ENCODE assay signal across 27 cellular contexts in the genomic region with DNA sequence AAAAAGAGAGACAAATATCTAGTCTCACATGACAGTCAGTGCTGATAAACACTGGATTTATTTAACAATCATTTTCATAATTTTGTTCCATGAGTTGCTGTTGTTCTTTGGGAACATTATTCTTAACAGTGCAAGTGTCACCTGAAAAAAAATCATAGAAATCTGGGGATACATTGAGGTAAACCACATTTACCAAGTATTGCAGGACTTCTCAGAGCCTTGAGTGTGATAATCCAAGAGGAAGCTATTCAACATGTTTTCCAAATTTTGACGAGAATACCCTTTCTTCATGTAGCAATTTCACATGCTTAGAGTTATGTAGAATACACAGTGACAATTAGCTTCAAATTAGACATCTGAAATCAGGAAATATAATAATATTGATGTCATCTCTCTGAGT.
"Had no signal": no experiment of that assay in that cellular context is flagged by ENCODE, and none has a peak within 500 bp of the region (broad histone marks: within the 10 kb centered on the region; RNA-seq: fewer than 3 reads in every experiment).

No MANE protein-coding gene starts in this region.

- H3K9me3 Mint-ChIP-seq: activated CD4-positive, alpha-beta memory T cell treated with anti-CD3 and anti-CD28 coated beads, Interleukin-2, amount 10 ng/mL, durations not matched to agents 7 days and 5 days; activated CD4-positive, alpha-beta T cell treated with anti-CD3 and anti-CD28 coated beads, Interleukin-2, amount 10 ng/mL, durations not matched to agents 7 days and 5 days; activated naive CD4-positive, alpha-beta T cell treated with anti-CD3 and anti-CD28 coated beads, Interleukin-2, amount 10 ng/mL, durations not matched to agents 7 days and 5 days; activated naive CD4-positive, alpha-beta T cell treated with anti-CD3 and anti-CD28 coated beads, Interleukin-2, amount 50 U/mL, for 72 hours; activated T-cell treated with anti-CD3 and anti-CD28 coated beads, Interleukin-2, amount 50 U/mL, for 24 hours; activated T-cell treated with anti-CD3 and anti-CD28 coated beads, Interleukin-2, amount 50 U/mL, for 72 hours; dendritic cell treated with granulocyte-macrophage colony-stimulating factor and Interleukin-4, amounts not matched to agents 40 ng/mL and 50 ng/mL, for 4 days; effector memory CD8-positive, alpha-beta T cell had no signal

- H3K27ac Mint-ChIP-seq: activated CD4-positive, alpha-beta memory T cell treated with anti-CD3 and anti-CD28 coated beads, Interleukin-2, amount 10 ng/mL, durations not matched to agents 7 days and 5 days; activated CD4-positive, alpha-beta T cell treated with anti-CD3 and anti-CD28 coated beads for 36 hours; activated CD4-positive, alpha-beta T cell treated with anti-CD3 and anti-CD28 coated beads, Interleukin-2, amount 10 ng/mL, durations not matched to agents 7 days and 5 days; activated naive CD4-positive, alpha-beta T cell treated with anti-CD3 and anti-CD28 coated beads, Interleukin-2, amount 10 ng/mL, durations not matched to agents 7 days and 5 days; activated naive CD4-positive, alpha-beta T cell treated with anti-CD3 and anti-CD28 coated beads, Interleukin-2, amount 50 U/mL, for 72 hours; activated naive CD8-positive, alpha-beta T cell treated with anti-CD3 and anti-CD28 coated beads, Interleukin-2, amount 10 ng/mL, durations not matched to agents 7 days and 5 days; activated T-cell treated with anti-CD3 and anti-CD28 coated beads, Interleukin-2, amount 50 U/mL, for 24 hours; activated T-cell treated with anti-CD3 and anti-CD28 coated beads, Interleukin-2, amount 50 U/mL, for 72 hours; dendritic cell treated with granulocyte-macrophage colony-stimulating factor and Interleukin-4, amounts not matched to agents 40 ng/mL and 50 ng/mL, for 4 days; effector memory CD8-positive, alpha-beta T cell had no signal

- ATAC-seq: activated CD4-positive, alpha-beta T cell treated with anti-CD3 and anti-CD28 coated beads for 36 hours; activated naive CD4-positive, alpha-beta T cell treated with anti-CD3 and anti-CD28 coated beads, Interleukin-2, amount 50 U/mL, for 72 hours; activated T-cell treated with anti-CD3 and anti-CD28 coated beads, Interleukin-2, amount 50 U/mL, for 72 hours; effector memory CD8-positive, alpha-beta T cell; gastroesophageal sphincter; heart right ventricle had no signal

- DNase-seq: activated CD4-positive, alpha-beta memory T cell treated with anti-CD3 and anti-CD28 coated beads, Interleukin-2, amount 10 ng/mL, durations not matched to agents 7 days and 5 days; activated CD4-positive, alpha-beta T cell treated with anti-CD3 and anti-CD28 coated beads for 36 hours; activated CD4-positive, alpha-beta T cell treated with anti-CD3 and anti-CD28 coated beads, Interleukin-2, amount 10 ng/mL, durations not matched to agents 7 days and 5 days; activated CD4-positive, alpha-beta T cell treated with anti-CD3 and anti-CD28 coated beads, Interleukin-2, amount 50 U/mL, for 4 hours; activated CD4-positive, CD25-positive, alpha-beta regulatory T cell; activated CD4-positive, CD25-positive, alpha-beta regulatory T cell treated with anti-CD3 and anti-CD28 coated beads, Interleukin-2, amount 50 U/mL, for 72 hours; activated CD8-positive, alpha-beta memory T cell treated with anti-CD3 and anti-CD28 coated beads, Interleukin-2, amount 50 U/mL, for 48 hours; activated gamma-delta T cell; activated naive CD4-positive, alpha-beta T cell; activated naive CD4-positive, alpha-beta T cell treated with anti-CD3 and anti-CD28 coated beads, Interleukin-2, amount 10 ng/mL, durations not matched to agents 7 days and 5 days; activated naive CD8-positive, alpha-beta T cell treated with anti-CD3 and anti-CD28 coated beads, Interleukin-2, amount 10 ng/mL, durations not matched to agents 7 days and 5 days; activated T-cell treated with anti-CD3 and anti-CD28 coated beads for 4 hours; activated T-cell treated with anti-CD3 and anti-CD28 coated beads, Interleukin-2, amount 50 U/mL, for 24 hours; activated T-cell treated with anti-CD3 and anti-CD28 coated beads, Interleukin-2, amount 50 U/mL, for 72 hours; central memory CD4-positive, alpha-beta T cell; cerebellar nuclear complex; effector CD4-positive, alpha-beta T cell; effector memory CD8-positive, alpha-beta T cell; erythroblast; foreskin melanocyte; heart right ventricle; T-helper 2 cell had no signal

- H3K4me1 Mint-ChIP-seq: activated CD4-positive, alpha-beta memory T cell treated with anti-CD3 and anti-CD28 coated beads, Interleukin-2, amount 10 ng/mL, durations not matched to agents 7 days and 5 days; activated CD4-positive, alpha-beta T cell treated with anti-CD3 and anti-CD28 coated beads for 36 hours; activated CD4-positive, alpha-beta T cell treated with anti-CD3 and anti-CD28 coated beads, Interleukin-2, amount 10 ng/mL, durations not matched to agents 7 days and 5 days; activated naive CD4-positive, alpha-beta T cell treated with anti-CD3 and anti-CD28 coated beads, Interleukin-2, amount 10 ng/mL, durations not matched to agents 7 days and 5 days; activated naive CD8-positive, alpha-beta T cell treated with anti-CD3 and anti-CD28 coated beads, Interleukin-2, amount 10 ng/mL, durations not matched to agents 7 days and 5 days had no signal

- H3K4me3 Mint-ChIP-seq: activated CD4-positive, alpha-beta memory T cell treated with anti-CD3 and anti-CD28 coated beads, Interleukin-2, amount 10 ng/mL, durations not matched to agents 7 days and 5 days; activated CD4-positive, alpha-beta T cell treated with anti-CD3 and anti-CD28 coated beads for 36 hours; activated CD4-positive, alpha-beta T cell treated with anti-CD3 and anti-CD28 coated beads, Interleukin-2, amount 10 ng/mL, durations not matched to agents 7 days and 5 days; activated naive CD4-positive, alpha-beta T cell treated with anti-CD3 and anti-CD28 coated beads, Interleukin-2, amount 10 ng/mL, durations not matched to agents 7 days and 5 days; activated naive CD8-positive, alpha-beta T cell treated with anti-CD3 and anti-CD28 coated beads, Interleukin-2, amount 10 ng/mL, durations not matched to agents 7 days and 5 days; activated T-cell treated with anti-CD3 and anti-CD28 coated beads, Interleukin-2, amount 50 U/mL, for 24 hours; activated T-cell treated with anti-CD3 and anti-CD28 coated beads, Interleukin-2, amount 50 U/mL, for 72 hours; dendritic cell treated with granulocyte-macrophage colony-stimulating factor and Interleukin-4, amounts not matched to agents 40 ng/mL and 50 ng/mL, for 4 days; effector memory CD8-positive, alpha-beta T cell had no signal

- H3K27me3 ChIP-seq: gastroesophageal sphincter had no signal

- H3K4me1 ChIP-seq: esophagus muscularis mucosa, gastroesophageal sphincter, heart right ventricle had no signal

- H3K27me3 Mint-ChIP-seq: dendritic cell treated with granulocyte-macrophage colony-stimulating factor and Interleukin-4, amounts not matched to agents 40 ng/mL and 50 ng/mL, for 4 days had no signal

- H3K36me3 Mint-ChIP-seq: activated naive CD4-positive, alpha-beta T cell treated with anti-CD3 and anti-CD28 coated beads, Interleukin-2, amount 10 ng/mL, durations not matched to agents 7 days and 5 days; activated naive CD4-positive, alpha-beta T cell treated with anti-CD3 and anti-CD28 coated beads, Interleukin-2, amount 50 U/mL, for 72 hours; activated naive CD8-positive, alpha-beta T cell treated with anti-CD3 and anti-CD28 coated beads, Interleukin-2, amount 10 ng/mL, durations not matched to agents 7 days and 5 days had no signal

- H3K36me3 ChIP-seq: esophagus muscularis mucosa, gastroesophageal sphincter, heart right ventricle had no signal

- H3K9me3 ChIP-seq: esophagus muscularis mucosa, gastroesophageal sphincter, heart right ventricle had no signal

- H3K4me3 ChIP-seq: coronary artery, esophagus muscularis mucosa, gastroesophageal sphincter, heart right ventricle had no signal

- H3K27ac ChIP-seq: coronary artery, esophagus muscularis mucosa, gastroesophageal sphincter, heart right ventricle had no signal
